8 cellular contexts compared by ENCODE assay signal in the genomic region with DNA sequence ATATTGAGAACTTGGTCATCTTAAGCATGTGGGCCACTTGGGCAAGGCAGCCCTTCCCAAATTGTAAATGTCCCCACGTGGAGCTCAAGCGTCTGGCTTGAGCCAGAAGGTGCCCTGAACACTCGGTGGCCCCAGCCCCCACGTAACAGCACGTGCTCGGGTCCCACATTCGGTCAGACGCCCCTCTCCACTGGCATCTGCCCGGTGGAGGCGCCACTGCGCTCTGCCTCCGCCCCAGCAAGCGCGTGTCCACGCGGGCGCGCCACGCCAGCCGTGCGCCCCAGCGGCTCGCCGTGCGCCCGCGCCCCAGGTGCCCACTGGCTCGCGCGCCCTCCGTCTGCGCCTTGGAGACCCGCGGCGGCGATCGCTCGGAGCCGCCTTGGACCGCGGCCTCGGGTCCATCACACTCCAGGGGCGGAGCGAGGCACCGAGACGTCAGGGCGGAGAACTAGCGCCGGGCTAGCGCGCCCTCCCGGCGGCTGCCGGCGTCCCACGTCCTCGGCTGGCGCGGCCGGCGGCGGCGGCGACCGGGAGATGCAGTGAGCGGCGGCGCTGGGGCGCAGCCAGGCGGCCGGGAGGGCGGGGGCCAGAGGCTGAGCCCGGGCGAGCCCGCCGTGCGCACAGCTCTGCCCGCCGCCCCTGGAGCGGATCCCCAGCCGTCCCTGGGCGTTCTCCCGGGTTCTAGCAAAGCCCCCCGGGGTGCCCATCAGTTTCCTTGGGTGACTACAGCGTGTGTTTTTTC. TPM values are rescaled to one million over a fixed set of nuclear protein-coding genes. Genes with fewer than 3 reads are reported as not detected.
DNase-seq lines count a peak whose midpoint lies in the region; ATAC-seq and TF ChIP-seq lines count a peak whose summit lies in the region.

A gene (plus strand): TSS at position 488 of the 742 bp plus-strand sequence. CDS start 291 bp downstream, outside the sequence.

- peaks cover 6% of the 10 kb centered on the region; the same call in 1 of the 2 replicates for H3K4me1 ChIP-seq in HUES6 (ENCODE audit: control insufficient read depth, insufficient read depth, low read length)
- H3K4me1 ChIP-seq in heart left ventricle, result peaks cover 0 to 24% (median 3%) of the 10 kb centered on the region in 12 donors
- no peaks in the 10 kb centered on the region for H3K4me1 ChIP-seq in parathyroid adenoma

- DNase-seq in Ammon's horn (ENCODE audit: low spot score) (peak; percentile 54), WTC11 (ENCODE audit: low spot score) (peak; percentile 76), heart left ventricle (peak; percentile 77 to 86 (median 82)), pons (ENCODE audit: low spot score) (no peak)

- H3K9ac ChIP-seq in HUES6 (ENCODE audit: low read length) (peak within 1 kb of the TSS; percentile 72), parathyroid adenoma (no peak within 1 kb of the TSS)

- H3K27me3 ChIP-seq in HUES6 (ENCODE audit: control insufficient read depth, insufficient read depth, low read length) (peaks cover 44% of the 10 kb centered on the region), heart left ventricle (peaks cover 0 to 15% (median 0%) of the 10 kb centered on the region in 9 donors), parathyroid adenoma (ENCODE audit: control insufficient read depth, insufficient read depth, low read length) (no peaks in the 10 kb centered on the region)

- peak within 1 kb of the TSS; percentile 84 for H3K4me3 Mint-ChIP-seq in WTC11

- ATAC-seq in WTC11, result peak; percentile 96
- peak; percentile 71 to 94 (median 88) for ATAC-seq in heart left ventricle
- ATAC-seq in GM21381 (IDR thresholded peaks at IDR 0.05; ENCODE audit: unreplicated experiment), result no peak
- no peak for ATAC-seq in HG02588 (IDR thresholded peaks at IDR 0.05; ENCODE audit: unreplicated experiment)

- no peaks in the 10 kb centered on the region for H3K79me2 ChIP-seq in parathyroid adenoma

- H3K9me3 Mint-ChIP-seq in WTC11, result no peaks in the 10 kb centered on the region

- TF ChIP-seq POLR2A in heart left ventricle (IDR thresholded peaks at IDR 0.05), result peak in 1 of 2 donors; percentile 25

- no peak within 1 kb of the TSS for H3K27ac Mint-ChIP-seq in WTC11

- H3K4me3 ChIP-seq in HUES6 (ENCODE audit: low read depth, low read length) (peak within 1 kb of the TSS; percentile 75), heart left ventricle (peak within 1 kb of the TSS; percentile 58 to 89 (median 78)), parathyroid adenoma (ENCODE audit: low read depth, low read length) (no peak within 1 kb of the TSS)

- TF ChIP-seq CTCF in WTC11 (IDR thresholded peaks at IDR 0.05), result no peak
- TF ChIP-seq CTCF in heart left ventricle (IDR thresholded peaks at IDR 0.05), result peak in 9 of 12 donors; percentile 12 to 53 (median 45)
- no peak for TF ChIP-seq CTCF in parathyroid adenoma (IDR thresholded peaks at IDR 0.05)

- WGBS in heart left ventricle, 4 donors, result 1% methylated on average over 32 to 85 of the region's 85 CpGs

- no peaks in the 10 kb centered on the region for H3K36me3 Mint-ChIP-seq in WTC11

- H2AFZ ChIP-seq in parathyroid adenoma, result no peak within 1 kb of the TSS

- H3K4me1 Mint-ChIP-seq in WTC11, result peaks cover 12% of the 10 kb centered on the region

- CTCF ChIA-PET in WTC11 (lab: Charles Lee), result interaction anchor here (1.0 to 1.1 kb wide), 2 partner anchors 37 to 38 kb away, joined by 3 to 4 read pairs; no protein-coding TSS in a partner anchor

- POLR2A ChIA-PET in WTC11 (lab: Charles Lee), result no interaction called here

- peaks cover 45% of the 10 kb centered on the region for H3K27me3 Mint-ChIP-seq in WTC11 (ENCODE audit: low read depth)

- peak within 1 kb of the TSS; percentile 50 for H3K4me2 ChIP-seq in parathyroid adenoma (ENCODE audit: low read length)

- H3K27ac ChIP-seq in HUES6 (ENCODE audit: low read depth, low read length) (no peak within 1 kb of the TSS), heart left ventricle (peak within 1 kb of the TSS; percentile 38 to 94 (median 86)), parathyroid adenoma (peak within 1 kb of the TSS; percentile 7)

- H3K9me3 ChIP-seq in HUES6 (ENCODE audit: control insufficient read depth, insufficient read depth, low read depth, low read length) (no peaks in the 10 kb centered on the region), heart left ventricle (no peaks in the 10 kb centered on the region), parathyroid adenoma (ENCODE audit: control insufficient read depth, low read length) (no peaks in the 10 kb centered on the region)

- intact Hi-C loops in heart left ventricle (cut with DNase I), result loop anchor here in 7 of 10 donors (1.0 to 10.0 kb wide), 10 partner anchors 37 to 125 kb away; no protein-coding TSS in a partner anchor

- H3K36me3 ChIP-seq in HUES6 (ENCODE audit: control insufficient read depth, insufficient read depth, low read length), result no peaks in the 10 kb centered on the region
- H3K36me3 ChIP-seq in heart left ventricle, result no peaks in the 10 kb centered on the region
- H3K36me3 ChIP-seq in parathyroid adenoma (ENCODE audit: control insufficient read depth, insufficient read depth, low read length), result no peaks in the 10 kb centered on the region

TF ChIP-seq in WTC11, 78 proteins besides CTCF, POLR2A, EP300 and RAD21 (continues in another document):
- no peak for TF ChIP-seq IRF2 (CRISPR knock-in tag; IDR thresholded peaks at IDR 0.05; ENCODE audit: borderline replicate concordance, low read depth)
- no peak for TF ChIP-seq JUN (CRISPR knock-in tag; IDR thresholded peaks at IDR 0.05)
- no peak for TF ChIP-seq OVOL2 (CRISPR knock-in tag; IDR thresholded peaks at IDR 0.05; ENCODE audit: borderline replicate concordance)
- TF ChIP-seq, protein P1, sequence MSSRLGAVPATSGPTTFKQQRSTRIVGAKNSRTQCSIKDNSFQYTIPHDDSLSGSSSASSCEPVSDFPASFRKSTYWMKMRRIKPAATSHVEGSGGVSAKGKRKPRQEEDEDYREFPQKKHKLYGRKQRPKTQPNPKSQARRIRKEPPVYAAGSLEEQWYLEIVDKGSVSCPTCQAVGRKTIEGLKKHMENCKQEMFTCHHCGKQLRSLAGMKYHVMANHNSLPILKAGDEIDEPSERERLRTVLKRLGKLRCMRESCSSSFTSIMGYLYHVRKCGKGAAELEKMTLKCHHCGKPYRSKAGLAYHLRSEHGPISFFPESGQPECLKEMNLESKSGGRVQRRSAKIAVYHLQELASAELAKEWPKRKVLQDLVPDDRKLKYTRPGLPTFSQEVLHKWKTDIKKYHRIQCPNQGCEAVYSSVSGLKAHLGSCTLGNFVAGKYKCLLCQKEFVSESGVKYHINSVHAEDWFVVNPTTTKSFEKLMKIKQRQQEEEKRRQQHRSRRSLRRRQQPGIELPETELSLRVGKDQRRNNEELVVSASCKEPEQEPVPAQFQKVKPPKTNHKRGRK (CRISPR knock-in tag; IDR thresholded peaks at IDR 0.05; ENCODE audit: borderline replicate concordance), result no peak
- TF ChIP-seq, protein P2, sequence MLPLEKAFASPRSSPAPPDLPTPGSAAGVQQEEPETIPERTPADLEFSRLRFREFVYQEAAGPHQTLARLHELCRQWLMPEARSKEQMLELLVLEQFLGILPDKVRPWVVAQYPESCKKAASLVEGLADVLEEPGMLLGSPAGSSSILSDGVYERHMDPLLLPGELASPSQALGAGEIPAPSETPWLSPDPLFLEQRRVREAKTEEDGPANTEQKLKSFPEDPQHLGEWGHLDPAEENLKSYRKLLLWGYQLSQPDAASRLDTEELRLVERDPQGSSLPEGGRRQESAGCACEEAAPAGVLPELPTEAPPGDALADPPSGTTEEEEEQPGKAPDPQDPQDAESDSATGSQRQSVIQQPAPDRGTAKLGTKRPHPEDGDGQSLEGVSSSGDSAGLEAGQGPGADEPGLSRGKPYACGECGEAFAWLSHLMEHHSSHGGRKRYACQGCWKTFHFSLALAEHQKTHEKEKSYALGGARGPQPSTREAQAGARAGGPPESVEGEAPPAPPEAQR (CRISPR knock-in tag; IDR thresholded peaks at IDR 0.05), result no peak
- TF ChIP-seq EMX1 (CRISPR knock-in tag; IDR thresholded peaks at IDR 0.05), result no peak
- no peak; the same call in 1 of the 2 replicates for TF ChIP-seq TEAD4 (CRISPR knock-in tag; IDR thresholded peaks at IDR 0.05)
- no peak for TF ChIP-seq ZNF219 (CRISPR knock-in tag; IDR thresholded peaks at IDR 0.05; ENCODE audit: borderline replicate concordance)
- TF ChIP-seq, protein P3, sequence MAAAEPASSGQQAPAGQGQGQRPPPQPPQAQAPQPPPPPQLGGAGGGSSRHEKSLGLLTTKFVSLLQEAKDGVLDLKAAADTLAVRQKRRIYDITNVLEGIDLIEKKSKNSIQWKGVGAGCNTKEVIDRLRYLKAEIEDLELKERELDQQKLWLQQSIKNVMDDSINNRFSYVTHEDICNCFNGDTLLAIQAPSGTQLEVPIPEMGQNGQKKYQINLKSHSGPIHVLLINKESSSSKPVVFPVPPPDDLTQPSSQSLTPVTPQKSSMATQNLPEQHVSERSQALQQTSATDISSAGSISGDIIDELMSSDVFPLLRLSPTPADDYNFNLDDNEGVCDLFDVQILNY (CRISPR knock-in tag; IDR thresholded peaks at IDR 0.05), result peak; percentile 90
- TF ChIP-seq, protein P4, sequence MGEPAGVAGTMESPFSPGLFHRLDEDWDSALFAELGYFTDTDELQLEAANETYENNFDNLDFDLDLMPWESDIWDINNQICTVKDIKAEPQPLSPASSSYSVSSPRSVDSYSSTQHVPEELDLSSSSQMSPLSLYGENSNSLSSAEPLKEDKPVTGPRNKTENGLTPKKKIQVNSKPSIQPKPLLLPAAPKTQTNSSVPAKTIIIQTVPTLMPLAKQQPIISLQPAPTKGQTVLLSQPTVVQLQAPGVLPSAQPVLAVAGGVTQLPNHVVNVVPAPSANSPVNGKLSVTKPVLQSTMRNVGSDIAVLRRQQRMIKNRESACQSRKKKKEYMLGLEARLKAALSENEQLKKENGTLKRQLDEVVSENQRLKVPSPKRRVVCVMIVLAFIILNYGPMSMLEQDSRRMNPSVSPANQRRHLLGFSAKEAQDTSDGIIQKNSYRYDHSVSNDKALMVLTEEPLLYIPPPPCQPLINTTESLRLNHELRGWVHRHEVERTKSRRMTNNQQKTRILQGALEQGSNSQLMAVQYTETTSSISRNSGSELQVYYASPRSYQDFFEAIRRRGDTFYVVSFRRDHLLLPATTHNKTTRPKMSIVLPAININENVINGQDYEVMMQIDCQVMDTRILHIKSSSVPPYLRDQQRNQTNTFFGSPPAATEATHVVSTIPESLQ (CRISPR knock-in tag; IDR thresholded peaks at IDR 0.05), result no peak

RNA-seq across cellular contexts. Expression of the gene that starts here (rescaled TPM):
- total RNA-seq in WTC11 (2021) (7.0 to 7.3 TPM (median 7.2 TPM) in 3 replicates), heart left ventricle (100 to 1,000 TPM in 2 of 9 donors, 10 to 100 TPM in 7; 38.7 to 132 (median 83.9) TPM)
- polyA plus RNA-seq in heart left ventricle, result 10 to 100 TPM in 1 of 2 donors, 1 to 10 TPM in 1; 4.1 to 18.2 TPM

Comparison
In these comparisons a context has a peak if more than half of its experiments do, and no peak if none do; other contexts are left out.
1. ATAC-seq: peak in WTC11 (single experiment) and heart left ventricle (4 of 4); none in GM21381 (single experiment) and HG02588 (single experiment).
2. CTCF ChIP-seq: peak in heart left ventricle (9 of 12); none in WTC11 (single experiment) and parathyroid adenoma (single experiment).